ENCODE assay signal across 8 cellular contexts in genomic region chr11:68213555-68214172, GRCh38. TPM values are rescaled to one million over a fixed set of nuclear protein-coding genes. Genes with fewer than 3 reads are reported as not detected.
DNase-seq lines count a peak whose midpoint lies in the region; ATAC-seq lines count a peak whose summit lies in the region.

No MANE protein-coding gene starts in this region.

- ATAC-seq in GM18868 (IDR thresholded peaks at IDR 0.05; ENCODE audit: unreplicated experiment) (peak; percentile 35), HG03457 (IDR thresholded peaks at IDR 0.05; ENCODE audit: unreplicated experiment) (peak; percentile 40)

- DNase-seq in AG08396 (ENCODE audit: low spot score) (peak; percentile 91), NCI-H774 (lab: John Stamatoyannopoulos, UW) (peak; percentile 96), lung microvascular endothelial cell (ENCODE audit: low read depth in 2 of 2) (peak; percentile 98 to 99)
- DNase-seq in activated CD8-positive, alpha-beta memory T cell treated with anti-CD3 and anti-CD28 coated beads for 1 hour (ENCODE audit: extremely low read depth in 1 of 2, low read depth in 1 of 2) = peak; percentile 54 to 72
- DNase-seq in effector CD4-positive, alpha-beta T cell = peak; percentile 72
- peak; percentile 54 to 71 (median 68) for DNase-seq in stimulated activated CD4-positive, alpha-beta T cell treated with anti-CD3 and anti-CD28 coated beads, TNF-alpha, amount 100 ng/mL, for 1 hour (ENCODE audit: low read depth in 3 of 3, low spot score in 1 of 3)

RNA-seq across cellular contexts. Expression of gene KMT5B, which starts 0.6 kb away (rescaled TPM):
- total RNA-seq in lung microvascular endothelial cell = 15.7 and 25.0 TPM in 2 replicates

RNA-seq across cellular contexts. Expression of gene C11orf24, which starts 58.1 kb away (rescaled TPM):
- 5.0 and 5.4 TPM in 2 replicates for total RNA-seq in lung microvascular endothelial cell

Comparison
In these comparisons a context has a peak if more than half of its experiments do, and no peak if none do; other contexts are left out.
1. Peak in every context shown above with its lines: DNase-seq and ATAC-seq.